In genomic region chr22:38867496-38868285, GRCh38 we compare ENCODE assay signal across 16 cellular contexts. TPM values are rescaled to one million over a fixed set of nuclear protein-coding genes. Genes with fewer than 3 reads are reported as not detected.
DNase-seq lines count a peak whose midpoint lies in the region; ATAC-seq, FAIRE-seq and TF ChIP-seq lines count a peak whose summit lies in the region.
"Had no signal": no experiment of that assay in that cellular context is flagged by ENCODE, and none has a peak within 500 bp of the region (broad histone marks: within the 10 kb centered on the region; RNA-seq: fewer than 3 reads in every experiment).

No MANE protein-coding gene starts in this region.

- WGBS in GM12878 (ENCODE audit: insufficient coverage, insufficient replicate concordance, low lambda C conversion rate, missing lambda C conversion rate), result 96% methylated on average over 18 of the region's 18 CpGs

- H3K27ac ChIP-seq in A673 (ENCODE audit: low read depth, low read length, poor library complexity, severe bottlenecking) (peak overlapping the region; percentile 57), GM12878 (ENCODE audit: control insufficient read depth, insufficient read depth) (no peak overlapping the region)
- peak overlapping the region in 8 of 11 experiments; percentile 2 to 70 (median 36); a peak in 11 of 22 replicates for H3K27ac ChIP-seq in BLaER1 treated with 17β-estradiol and CSF1 and Interleukin-3, amounts not matched to agents 10 nM and 100 nM
- H3K27ac ChIP-seq: esophagus squamous epithelium, KMS-11, thyroid gland had no signal

- in situ Hi-C loops in GM12878 (cut with MboI), result no loop called here

- H3K4me3 Mint-ChIP-seq in neural crest cell, result peak overlapping the region; percentile 78
- H3K4me3 Mint-ChIP-seq: activated CD4-positive, alpha-beta T cell treated with anti-CD3 and anti-CD28 coated beads, Interleukin-2, amount 10 ng/mL, durations not matched to agents 7 days and 5 days had no signal

- CTCF ChIA-PET in A673 (lab: Charles Lee), result interaction anchor here (1.0 kb wide), 1 partner anchor 99 kb away, joined by 4 read pairs; no protein-coding TSS in a partner anchor
- CTCF ChIA-PET in GM12878 (lab: Yijun Ruan, JAX), result interaction anchor here (0.9 to 5.5 kb wide), 5 partner anchors 43 to 136 kb away, joined by 3 to 192 read pairs (median 33); partner anchors contain the start of gene APOBEC3B

- TF ChIP-seq RAD21 in GM12878 (IDR thresholded peaks at IDR 0.05; ENCODE audit: insufficient read depth, low read depth, low read length), result no peak

- TF ChIP-seq EP300 in GM12878 (IDR thresholded peaks at IDR 0.05; ENCODE audit: borderline replicate concordance in 1 of 2, control insufficient read depth in 1 of 2, low read depth in 2 of 2, low read length in 2 of 2), result no peak

- H4K20me1 ChIP-seq in BLaER1 treated with 17β-estradiol and CSF1 and Interleukin-3, amounts not matched to agents 10 nM and 100 nM, result peaks cover 67 to 85% (median 76%) of the 10 kb centered on the region in 11 experiments
- peaks cover 7% of the 10 kb centered on the region; the same call in 1 of the 2 replicates for H4K20me1 ChIP-seq in GM12878 (ENCODE audit: control insufficient read depth, insufficient read depth)

- no peak overlapping the region for H3K4me3 ChIP-seq in A673 (ENCODE audit: low read depth, low read length, poor library complexity, severe bottlenecking)
- H3K4me3 ChIP-seq in BLaER1 treated with 17β-estradiol and CSF1 and Interleukin-3, amounts not matched to agents 10 nM and 100 nM, result no peak overlapping the region
- H3K4me3 ChIP-seq in GM12878, result no peak overlapping the region
- H3K4me3 ChIP-seq: esophagus squamous epithelium, thyroid gland had no signal

- no peak overlapping the region for H2AFZ ChIP-seq in GM12878 (ENCODE audit: control insufficient read depth, low read depth, low read length)

- intact Hi-C loops in A673 (cut with micrococcal nuclease; ENCODE audit: unreplicated experiment) (no loop called here), GM12878 (cut with micrococcal nuclease; ENCODE audit: unreplicated experiment) (no loop called here)

- POLR2A ChIA-PET in A673 (lab: Charles Lee; ENCODE audit: low non-redundant PET) (no interaction called here), GM12878 (lab: Charles Lee) (interaction anchor here (1.0 to 1.2 kb wide), 2 partner anchors 99 to 211 kb away, joined by 3 read pairs; no protein-coding TSS in a partner anchor)

- BruUV-seq in A673 (replicated peaks; lab: Mats Ljungman, UMichigan) (no TSS peak), GM12878 (replicated peaks; lab: Mats Ljungman, UMichigan) (no TSS peak)

- SMC1A ChIA-PET in GM12878 (lab: Charles Lee; ENCODE audit: uncharacterized antibody, unreplicated experiment), result no interaction called here

- H3K4me2 ChIP-seq in BLaER1 treated with 17β-estradiol and CSF1 and Interleukin-3, amounts not matched to agents 10 nM and 100 nM, result peak overlapping the region; percentile 91 to 99 (median 97)
- no peak overlapping the region for H3K4me2 ChIP-seq in GM12878 (ENCODE audit: control insufficient read depth, insufficient read depth)
- H3K4me2 ChIP-seq: KMS-11 had no signal

- H3K4me1 ChIP-seq in A673 (ENCODE audit: insufficient read depth, low read length, poor library complexity, severe bottlenecking), result peaks cover 81% of the 10 kb centered on the region
- peaks cover 61 to 74% (median 69%) of the 10 kb centered on the region in 10 experiments for H3K4me1 ChIP-seq in BLaER1 treated with 17β-estradiol and CSF1 and Interleukin-3, amounts not matched to agents 10 nM and 100 nM
- peaks cover 13% of the 10 kb centered on the region for H3K4me1 ChIP-seq in GM12878 (ENCODE audit: control insufficient read depth, insufficient read depth, low read length)

- no peaks in the 10 kb centered on the region for H3K9me3 ChIP-seq in A673 (ENCODE audit: low read depth, low read length, poor library complexity, severe bottlenecking)
- no peaks in the 10 kb centered on the region for H3K9me3 ChIP-seq in BLaER1 treated with 17β-estradiol and CSF1 and Interleukin-3, amounts not matched to agents 10 nM and 100 nM (replicated peaks in 1 of 11)
- no peaks in the 10 kb centered on the region for H3K9me3 ChIP-seq in GM12878 (replicated peaks; ENCODE audit: control insufficient read depth, insufficient read depth, low read length)
- H3K9me3 ChIP-seq: esophagus squamous epithelium, thyroid gland had no signal

- ATAC-seq in GM12878, result no peak

- peak overlapping the region in 10 of 11 experiments; percentile 27 to 89 (median 52); a peak in 19 of 22 replicates for H3K9ac ChIP-seq in BLaER1 treated with 17β-estradiol and CSF1 and Interleukin-3, amounts not matched to agents 10 nM and 100 nM
- H3K9ac ChIP-seq in GM12878 (ENCODE audit: control insufficient read depth, insufficient read depth, low read length), result no peak overlapping the region
- H3K9ac ChIP-seq: KMS-11 had no signal

- no peak for FAIRE-seq in GM12878 (lab: Jason Lieb, UNC)

- no peaks in the 10 kb centered on the region for H3K9me3 Mint-ChIP-seq in neural crest cell
- H3K9me3 Mint-ChIP-seq: activated CD4-positive, alpha-beta T cell treated with anti-CD3 and anti-CD28 coated beads, Interleukin-2, amount 10 ng/mL, durations not matched to agents 7 days and 5 days had no signal

- H3K36me3 ChIP-seq in A673 (ENCODE audit: insufficient read depth, low read length, poor library complexity, severe bottlenecking) (peaks cover 56% of the 10 kb centered on the region), GM12878 (ENCODE audit: control insufficient read depth in 2 of 2, insufficient read depth in 2 of 2, low read length in 1 of 2) (peaks cover 21% of the 10 kb centered on the region in 2 experiments)
- H3K36me3 ChIP-seq in BLaER1 treated with 17β-estradiol and CSF1 and Interleukin-3, amounts not matched to agents 10 nM and 100 nM, result peaks cover 48 to 71% (median 59%) of the 10 kb centered on the region in 11 experiments

- H3K27me3 Mint-ChIP-seq in neural crest cell (ENCODE audit: low read depth), result peaks cover 3% of the 10 kb centered on the region
- H3K27me3 Mint-ChIP-seq: activated CD4-positive, alpha-beta T cell treated with anti-CD3 and anti-CD28 coated beads, Interleukin-2, amount 10 ng/mL, durations not matched to agents 7 days and 5 days had no signal

- peaks cover 27% of the 10 kb centered on the region for H3K79me2 ChIP-seq in GM12878 (ENCODE audit: control insufficient read depth, insufficient read depth, low read length)

- H3K27me3 ChIP-seq in A673 (replicated peaks; ENCODE audit: insufficient read depth, low read depth, low read length, poor library complexity), result no peaks in the 10 kb centered on the region
- H3K27me3 ChIP-seq in BLaER1 treated with 17β-estradiol and CSF1 and Interleukin-3, amounts not matched to agents 10 nM and 100 nM, result peaks cover 0 to 1% (median 0%) of the 10 kb centered on the region in 11 experiments; a peak in 5 of 22 replicates
- no peaks in the 10 kb centered on the region for H3K27me3 ChIP-seq in GM12878 (replicated peaks in 1 of 2; ENCODE audit: control insufficient read depth in 2 of 2, insufficient read depth in 2 of 2, low read length in 1 of 2)
- H3K27me3 ChIP-seq: thyroid gland had no signal

- no peak for TF ChIP-seq CTCF in A673 (conservative IDR thresholded peaks at IDR 0.05; ENCODE audit: low read depth, low read length)
- no peak for TF ChIP-seq CTCF in GM12878 (IDR thresholded peaks at IDR 0.05 in 2 of 3, conservative IDR thresholded peaks at IDR 0.05 in 1 of 3; ENCODE audit: control insufficient read depth in 2 of 3, extremely low read depth in 1 of 3, insufficient read depth in 1 of 3, low read depth in 3 of 3, low read length in 3 of 3)
- TF ChIP-seq CTCF in neural crest cell (conservative IDR thresholded peaks at IDR 0.05), result no peak

- no peak overlapping the region for H3K27ac Mint-ChIP-seq in neural crest cell (ENCODE audit: unreplicated experiment)
- H3K27ac Mint-ChIP-seq: activated CD4-positive, alpha-beta T cell treated with anti-CD3 and anti-CD28 coated beads, Interleukin-2, amount 10 ng/mL, durations not matched to agents 7 days and 5 days had no signal

- DNase-seq in A673 (ENCODE audit: low spot score) (no peak), GM12878 (ENCODE audit: low read depth, low spot score) (no peak), neural crest cell (ENCODE audit: low read depth, low spot score) (no peak), activated gamma-delta T cell treated with Interleukin-2 at 50 U/mL for 16 hours (no peak), GM19238 (ENCODE audit: insufficient read length, low spot score) (no peak), NCI-H345 (lab: John Stamatoyannopoulos, UW) (no peak)
- DNase-seq: activated CD4-positive, alpha-beta T cell treated with anti-CD3 and anti-CD28 coated beads, Interleukin-2, amount 10 ng/mL, durations not matched to agents 7 days and 5 days; Calu3; EL; esophagus squamous epithelium; NCI-H1930; retina; SW 1271; thyroid gland had no signal

- TF ChIP-seq POLR2A in GM12878 (IDR thresholded peaks at IDR 0.05; ENCODE audit: low read depth, low read length), result no peak

- H3K4me1 Mint-ChIP-seq in neural crest cell, result peaks cover 34% of the 10 kb centered on the region

- H3K36me3 Mint-ChIP-seq in neural crest cell (ENCODE audit: low read depth), result no peaks in the 10 kb centered on the region

- RAD21 ChIA-PET in GM12878 (lab: Charles Lee; ENCODE audit: unreplicated experiment), result no interaction called here

RNA-seq across cellular contexts. Expression of gene CBX6, which starts 4.3 kb away (rescaled TPM):
- total RNA-seq in A673 (2021) (111 and 119 TPM in 2 replicates), GM12878 (2014; rRNA removed) (59.1 and 67.1 TPM in 2 replicates), GM12878 (2014; rRNA removed; fragmentation: Illumina TruSeq; extraction: Trizol) (33.1 and 35.7 TPM in 2 replicates), GM12878 (2021) (135 and 142 TPM in 2 replicates), neural crest cell (45.8 and 48.2 TPM in 2 replicates)
- 89.8 and 98.2 TPM in 2 replicates for total RNA-seq in GM12878 (2013; cell fraction: nucleolus; rRNA removed)
- 12.6 TPM for polyA plus RNA-seq in GM12878 (2011; ENCODE audit: low read depth)
- polyA plus RNA-seq in GM12878 (2011; rRNA removed) (6.0 and 10.2 TPM in 2 replicates), GM12878 (2014; fragmentation: Illumina TruSeq; extraction: Trizol) (15.1 and 27.2 TPM in 2 replicates), GM12878 (2014; fragmentation: Nextera tagmentation; extraction: Ambion mirVana) (1 to 10 TPM; 3.6 to 4.5 TPM), GM12878 (2014; rRNA removed) (39.0 and 43.9 TPM in 2 replicates), GM12878 (2016; fragmentation: Nextera tagmentation; extraction: Ambion mirVana) (10 to 100 TPM; 72.6 to 74.6 TPM)
- 14.4 and 14.8 TPM in 2 replicates for polyA plus RNA-seq in GM12878 (2011; cell fraction: cytosol; rRNA removed)
- 60.2 and 66.7 TPM in 2 replicates for polyA plus RNA-seq in GM12878 (2011; cell fraction: nucleus; rRNA removed)
- polyA plus RNA-seq in GM12878 (2012), result 25.3 and 32.1 TPM in 2 replicates
- 25.9 and 48.3 TPM in 2 replicates for polyA minus RNA-seq in GM12878 (2011; rRNA and poly(A)+ RNA removed)
- polyA minus RNA-seq in GM12878 (2011; cell fraction: cytosol; rRNA and poly(A)+ RNA removed), result 36.9 and 39.7 TPM in 2 replicates
- polyA minus RNA-seq in GM12878 (2011; cell fraction: nucleus; rRNA and poly(A)+ RNA removed), result 60.8 and 96.1 TPM in 2 replicates

RNA-seq across cellular contexts. Expression of gene NPTXR, which starts 23.9 kb away (rescaled TPM):
- 116 and 129 TPM in 2 replicates for total RNA-seq in A673 (2021)
- total RNA-seq in GM12878 (2013; cell fraction: nucleolus; rRNA removed), result not detected in 2 replicates
- 0.05 and 0.06 TPM in 2 replicates for total RNA-seq in GM12878 (2014; rRNA removed)
- total RNA-seq in GM12878 (2014; rRNA removed; fragmentation: Illumina TruSeq; extraction: Trizol), result 0.05 and 0.09 TPM in 2 replicates
- 0.37 and 0.38 TPM in 2 replicates for total RNA-seq in GM12878 (2021)
- 0.14 TPM for polyA plus RNA-seq in GM12878 (2011; ENCODE audit: low read depth)
- not detected in 2 replicates for polyA plus RNA-seq in GM12878 (2011; rRNA removed)
- polyA plus RNA-seq in GM12878 (2011; cell fraction: cytosol; rRNA removed), result not detected in 2 replicates
- polyA plus RNA-seq in GM12878 (2011; cell fraction: nucleus; rRNA removed), result not detected in 2 replicates
- polyA plus RNA-seq in GM12878 (2012), result 0.26 and 0.29 TPM in 2 replicates
- 0.03 and 0.13 TPM in 2 replicates for polyA plus RNA-seq in GM12878 (2014; fragmentation: Illumina TruSeq; extraction: Trizol)
- under 1 TPM in 1 of 2 experiments, not detected in 1; 0.02 TPM for polyA plus RNA-seq in GM12878 (2014; fragmentation: Nextera tagmentation; extraction: Ambion mirVana)
- 0.16 and 0.22 TPM in 2 replicates for polyA plus RNA-seq in GM12878 (2014; rRNA removed)
- polyA plus RNA-seq in GM12878 (2016; fragmentation: Nextera tagmentation; extraction: Ambion mirVana), result under 1 TPM; 0.04 TPM
- polyA minus RNA-seq in GM12878 (2011; rRNA and poly(A)+ RNA removed), result not detected in 2 replicates
- not detected in 2 replicates for polyA minus RNA-seq in GM12878 (2011; cell fraction: cytosol; rRNA and poly(A)+ RNA removed)
- polyA minus RNA-seq in GM12878 (2011; cell fraction: nucleus; rRNA and poly(A)+ RNA removed), result not detected in 2 replicates
- total RNA-seq in neural crest cell, result 9.3 and 9.4 TPM in 2 replicates

Comparison
In these comparisons a context has a peak if more than half of its experiments do, and no peak if none do; other contexts are left out.
1. RNA of gene NPTXR, which starts 23.9 kb away (total RNA-seq): 116 to 129 TPM in A673; 9.3 to 9.4 TPM in neural crest cell and 0.05 to 0.38 TPM in GM12878; every median in the first group is over 10 times any median in the second.